ENCODE assay signal across 8 cellular contexts in genomic region chr22:46070722-46071450, GRCh38.
A peak's percentile ranks its signal among the peaks of the same experiment; 100 is the strongest.
DNase-seq lines count a peak whose midpoint lies in the region; ATAC-seq and TF ChIP-seq lines count a peak whose summit lies in the region.

No MANE protein-coding gene starts in this region.

- peak overlapping the region; percentile 84 for H3K4me3 Mint-ChIP-seq in activated T-cell treated with anti-CD3 and anti-CD28 coated beads, Interleukin-2, amount 50 U/mL, for 4 hours

- peak overlapping the region; percentile 46 for H3K9ac ChIP-seq in neural cell (ENCODE audit: low read length)

- no peak for TF ChIP-seq CTCF in AG04450 (IDR thresholded peaks at IDR 0.05; ENCODE audit: low read depth, low read length)
- no peak for TF ChIP-seq CTCF in gastroesophageal sphincter (IDR thresholded peaks at IDR 0.05)
- peak; percentile 17 for TF ChIP-seq CTCF in neural cell (IDR thresholded peaks at IDR 0.05; ENCODE audit: poor library complexity, severe bottlenecking)
- no peak for TF ChIP-seq CTCF in uterus (IDR thresholded peaks at IDR 0.05)

- DNase-seq in AG04450 (ENCODE audit: low read depth, low spot score) = no peak
- peak; percentile 79 for DNase-seq in NCI-H2196 treated with DMSO at 0.1 percent for 48 hours (lab: John Stamatoyannopoulos, UW; ENCODE audit: unreplicated experiment)
- peak; percentile 24 for DNase-seq in activated T-cell treated with anti-CD3 and anti-CD28 coated beads, Interleukin-2, amount 50 U/mL, for 4 hours
- peak; percentile 53 to 60 for DNase-seq in uterus
- DNase-seq in H4 (ENCODE audit: low spot score) = no peak

- no peak for TF ChIP-seq RAD21 in neural cell (conservative IDR thresholded peaks at IDR 0.05)

- TF ChIP-seq POLR2A in GM18951 (IDR thresholded peaks at IDR 0.05; ENCODE audit: extremely low read depth, insufficient read depth, insufficient read length) (peak; percentile 30), gastroesophageal sphincter (IDR thresholded peaks at IDR 0.05) (peak; percentile 36 to 69), uterus (IDR thresholded peaks at IDR 0.05) (peak in 1 of 2 donors; percentile 59)

- no peaks in the 10 kb centered on the region for H3K36me3 Mint-ChIP-seq in activated T-cell treated with anti-CD3 and anti-CD28 coated beads, Interleukin-2, amount 50 U/mL, for 4 hours (ENCODE audit: insufficient read depth)

- in situ Hi-C loops in GM18951 (cut with MboI; ENCODE audit: low sequenced_read_pairs, unreplicated experiment) = no loop called here

- peak overlapping the region; percentile 94 for H3K27ac ChIP-seq in AG04450 (ENCODE audit: low read depth, low read length)
- peak overlapping the region; percentile 98 to 100 (median 99) for H3K27ac ChIP-seq in gastroesophageal sphincter
- H3K27ac ChIP-seq in neural cell (ENCODE audit: low read length) = no peak overlapping the region
- peak overlapping the region; percentile 100 for H3K27ac ChIP-seq in uterus

- peak; percentile 56 to 58 for ATAC-seq in activated T-cell treated with anti-CD3 and anti-CD28 coated beads, Interleukin-2, amount 50 U/mL, for 4 hours
- ATAC-seq in gastroesophageal sphincter = peak; percentile 65

- H4K20me1 ChIP-seq in neural cell (ENCODE audit: insufficient read depth) = no peaks in the 10 kb centered on the region

- H3F3A ChIP-seq in neural cell (ENCODE audit: insufficient read depth, low read length, poor library complexity, severe bottlenecking) = no peaks in the 10 kb centered on the region

- peaks cover 57% of the 10 kb centered on the region for H3K4me1 Mint-ChIP-seq in activated T-cell treated with anti-CD3 and anti-CD28 coated beads, Interleukin-2, amount 50 U/mL, for 4 hours (ENCODE audit: low read depth)

- CTCF ChIA-PET in AG04450 (lab: Charles Lee) = interaction anchor here (1.3 to 3.4 kb wide), 2 partner anchors 65 to 77 kb away, joined by 3 to 27 read pairs; no protein-coding TSS in a partner anchor

- no peaks in the 10 kb centered on the region for H3K9me2 ChIP-seq in neural cell (ENCODE audit: insufficient read depth, low read length)

- no peaks in the 10 kb centered on the region; the same call in 1 of the 2 replicates for H3K9me3 ChIP-seq in AG04450 (ENCODE audit: control insufficient read depth, insufficient read depth, low read length)
- no peaks in the 10 kb centered on the region for H3K9me3 ChIP-seq in gastroesophageal sphincter
- no peaks in the 10 kb centered on the region for H3K9me3 ChIP-seq in neural cell (ENCODE audit: low read length)
- H3K9me3 ChIP-seq in uterus = no peaks in the 10 kb centered on the region

- H3K9me3 Mint-ChIP-seq in activated T-cell treated with anti-CD3 and anti-CD28 coated beads, Interleukin-2, amount 50 U/mL, for 4 hours = no peaks in the 10 kb centered on the region

- no CpG with 5 or more reads among the region's 125 CpGs for WGBS in gastroesophageal sphincter (ENCODE audit: low coverage in 1 of 2), 2 donors

- no peaks in the 10 kb centered on the region for H3K79me2 ChIP-seq in neural cell (replicated peaks; ENCODE audit: insufficient read depth, low read length)

- POLR2A ChIA-PET in AG04450 (lab: Yijun Ruan, JAX) = interaction anchor here (1.0 to 2.3 kb wide), 3 partner anchors 18 to 64 kb away, joined by 3 to 10 read pairs (median 7); no protein-coding TSS in a partner anchor

- no peak overlapping the region for H3K4me2 ChIP-seq in neural cell (ENCODE audit: low read length)

- H3K4me3 ChIP-seq in AG04450 (ENCODE audit: low read depth, low read length) (peak overlapping the region; percentile 86), gastroesophageal sphincter (peak overlapping the region; percentile 73 to 91), neural cell (ENCODE audit: low read length) (peak overlapping the region; percentile 65), uterus (peak overlapping the region; percentile 94 to 99)

- TF ChIP-seq EP300 in gastroesophageal sphincter (IDR thresholded peaks at IDR 0.05) = no peak
- TF ChIP-seq EP300 in neural cell (conservative IDR thresholded peaks at IDR 0.05; ENCODE audit: poor library complexity, severe bottlenecking) = no peak

- H3K36me3 ChIP-seq in gastroesophageal sphincter = no peaks in the 10 kb centered on the region
- no peaks in the 10 kb centered on the region for H3K36me3 ChIP-seq in neural cell (ENCODE audit: insufficient read depth, low read length)
- no peaks in the 10 kb centered on the region for H3K36me3 ChIP-seq in uterus

- no peaks in the 10 kb centered on the region for H3K27me3 ChIP-seq in AG04450 (ENCODE audit: control insufficient read depth, insufficient read depth, low read length)
- H3K27me3 ChIP-seq in gastroesophageal sphincter = no peaks in the 10 kb centered on the region
- peaks cover 93% of the 10 kb centered on the region for H3K27me3 ChIP-seq in neural cell (ENCODE audit: insufficient read depth, low read depth, low read length)
- H3K27me3 ChIP-seq in uterus = no peaks in the 10 kb centered on the region

- no peak overlapping the region for H2AFZ ChIP-seq in neural cell (ENCODE audit: low read depth, low read length)

- intact Hi-C loops in uterus (cut with DNase I; ENCODE audit: low total_unique reads) = loop anchor here (10.0 kb wide), 1 partner anchor 56 kb away; no protein-coding TSS in a partner anchor

- H3K4me1 ChIP-seq in gastroesophageal sphincter (peaks cover 0 to 64% (median 33%) of the 10 kb centered on the region in 3 donors), uterus (peaks cover 0 to 2% of the 10 kb centered on the region in 2 donors)

- no peaks in the 10 kb centered on the region for H3K27me3 Mint-ChIP-seq in activated T-cell treated with anti-CD3 and anti-CD28 coated beads, Interleukin-2, amount 50 U/mL, for 4 hours (ENCODE audit: low read depth)

TF ChIP-seq in neural cell, 6 proteins besides CTCF, POLR2A, EP300 and RAD21:
- TF ChIP-seq MXI1 (conservative IDR thresholded peaks at IDR 0.05; ENCODE audit: poor library complexity, severe bottlenecking) = no peak
- no peak for TF ChIP-seq SMC3 (conservative IDR thresholded peaks at IDR 0.05; ENCODE audit: poor library complexity)
- TF ChIP-seq POLR2AphosphoS5 (IDR thresholded peaks at IDR 0.05) = no peak
- TF ChIP-seq REST (IDR thresholded peaks at IDR 0.05; ENCODE audit: borderline replicate concordance) = no peak
- TF ChIP-seq TAF1 (IDR thresholded peaks at IDR 0.05; ENCODE audit: low read depth) = no peak
- no peak for TF ChIP-seq EZH2 (IDR thresholded peaks at IDR 0.05; ENCODE audit: borderline replicate concordance, insufficient read depth, low read length, poor library complexity, severe bottlenecking)

Comparison
In these comparisons a context has a peak if more than half of its experiments do, and no peak if none do; other contexts are left out.
1. DNase-seq: peak in NCI-H2196 treated with DMSO at 0.1 percent for 48 hours (single experiment), activated T-cell treated with anti-CD3 and anti-CD28 coated beads, Interleukin-2, amount 50 U/mL, for 4 hours (single experiment) and uterus (2 of 2); none in AG04450 (single experiment) and H4 (single experiment).
2. Peak in every context shown above with its lines, with median percentiles within 50 percentile points of each other: H3K4me3 ChIP-seq.